ENCODE assay signal across 7 cellular contexts in genomic region chr16:68756250-68757051, GRCh38. TPM values are rescaled to one million over a fixed set of nuclear protein-coding genes. Genes with fewer than 3 reads are reported as not detected.
DNase-seq lines count a peak whose midpoint lies in the region; ATAC-seq lines count a peak whose summit lies in the region.

No MANE protein-coding gene starts in this region.

- H3F3A ChIP-seq in GM23248 (ENCODE audit: insufficient read depth), result no peaks in the 10 kb centered on the region

- no peak overlapping the region for H3K9ac ChIP-seq in GM23248

- no peaks in the 10 kb centered on the region for H3K36me3 ChIP-seq in GM23248 (ENCODE audit: low read depth)

- H3K27me3 ChIP-seq in GM23248 (replicated peaks; ENCODE audit: insufficient read depth), result peaks cover 19% of the 10 kb centered on the region; the same call in 1 of the 2 replicates

- H3K27ac ChIP-seq in GM23248, result no peak overlapping the region

- DNase-seq in NCI-H2171 treated with DMSO at 0.1 percent for 48 hours (lab: John Stamatoyannopoulos, UW) (peak; percentile 97), amniotic epithelial cell (ENCODE audit: low read depth) (peak; percentile 44), KBM-7 (no peak), GM23248 (no peak)
- DNase-seq in stimulated activated CD4-positive, alpha-beta T cell treated with anti-CD3 and anti-CD28 coated beads, Interleukin-15, amount 100 ng/mL, for 24 hours, result peak; percentile 91

- no peaks in the 10 kb centered on the region for H3K4me1 ChIP-seq in GM23248 (ENCODE audit: insufficient read depth)

- H4K20me1 ChIP-seq in GM23248 (ENCODE audit: insufficient read depth), result no peaks in the 10 kb centered on the region

- in situ Hi-C loops in KBM-7 (cut with MboI; ENCODE audit: low pct_unique_long_range_greater_than_20kb, low sequenced_read_pairs) (no loop called here), GM23248 (cut with MboI) (no loop called here)

- WGBS in GM23248 (ENCODE audit: low coverage in 1 of 2, low lambda C conversion rate in 2 of 2, missing lambda C conversion rate in 2 of 2), 2 experiments, result 62 to 69% methylated on average over 13 of the region's 13 CpGs

- no peaks in the 10 kb centered on the region for H3K79me2 ChIP-seq in GM23248 (ENCODE audit: insufficient read depth)

- H3K9me2 ChIP-seq in GM23248 (ENCODE audit: insufficient read depth), result no peaks in the 10 kb centered on the region

- ATAC-seq in GM18907 (IDR thresholded peaks at IDR 0.05; ENCODE audit: unreplicated experiment) (peak; percentile 73), HG02852 (IDR thresholded peaks at IDR 0.05; ENCODE audit: unreplicated experiment) (peak; percentile 53)

- no peak overlapping the region for H2AFZ ChIP-seq in GM23248

- H3K9me3 ChIP-seq in GM23248 (ENCODE audit: low read depth), result no peaks in the 10 kb centered on the region

- H3K4me2 ChIP-seq in GM23248 (ENCODE audit: unreplicated experiment), result no peak overlapping the region

- no peak overlapping the region for H3K4me3 ChIP-seq in GM23248

RNA-seq across cellular contexts. Expression of gene CDH1, which starts 19.4 kb away (rescaled TPM):
- not detected in 2 replicates for total RNA-seq in GM23248 (2014; rRNA removed; shearing (Covaris generic))
- 0.04 TPM in 2 replicates for polyA plus RNA-seq in GM23248 (2016; fragmentation: Nextera tagmentation; extraction: Ambion mirVana)

Comparison
In these comparisons a context has a peak if more than half of its experiments do, and no peak if none do; other contexts are left out.
1. DNase-seq: peak in NCI-H2171 treated with DMSO at 0.1 percent for 48 hours (single experiment), amniotic epithelial cell (single experiment) and stimulated activated CD4-positive, alpha-beta T cell treated with anti-CD3 and anti-CD28 coated beads, Interleukin-15, amount 100 ng/mL, for 24 hours (single experiment); none in KBM-7 (single experiment) and GM23248 (single experiment).